In genomic region chr6:34695729-34696188, GRCh38 we compare ENCODE assay signal across 8 cellular contexts. TPM values are rescaled to one million over a fixed set of nuclear protein-coding genes. Genes with fewer than 3 reads are reported as not detected.
DNase-seq lines count a peak whose midpoint lies in the region; ATAC-seq and TF ChIP-seq lines count a peak whose summit lies in the region.

No MANE protein-coding gene starts in this region.

- no peaks in the 10 kb centered on the region for H3K36me3 Mint-ChIP-seq in activated naive CD4-positive, alpha-beta T cell treated with anti-CD3 and anti-CD28 coated beads for 36 hours (ENCODE audit: low read depth)

- CTCF ChIA-PET in activated naive CD4-positive, alpha-beta T cell treated with anti-CD3 and anti-CD28 coated beads for 36 hours (lab: Charles Lee) = interaction anchor here (0.8 kb wide), 1 partner anchor 21 kb away, joined by 3 read pairs; no protein-coding TSS in a partner anchor

- TF ChIP-seq CTCF in lower lobe of right lung (IDR thresholded peaks at IDR 0.05) (no peak), upper lobe of left lung (IDR thresholded peaks at IDR 0.05) (no peak)

- H3K4me1 ChIP-seq in lower lobe of right lung = peaks cover 38% of the 10 kb centered on the region
- peaks cover 34 to 46% (median 38%) of the 10 kb centered on the region in 4 donors for H3K4me1 ChIP-seq in upper lobe of left lung

- intact Hi-C loops in activated naive CD4-positive, alpha-beta T cell treated with anti-CD3 and anti-CD28 coated beads for 36 hours (cut with micrococcal nuclease) = loop anchor here (1.0 to 10.0 kb wide), 4 partner anchors 38 to 911 kb away; partner anchors contain the start of genes BLTP3A, LEMD2 and SNRPC
- intact Hi-C loops in lower lobe of right lung (cut with DNase I) = no loop called here

- H3K36me3 ChIP-seq in lower lobe of right lung = no peaks in the 10 kb centered on the region
- no peaks in the 10 kb centered on the region for H3K36me3 ChIP-seq in upper lobe of left lung

- peak overlapping the region; percentile 100 for H3K4me3 Mint-ChIP-seq in activated naive CD4-positive, alpha-beta T cell treated with anti-CD3 and anti-CD28 coated beads for 36 hours

- no peak for ATAC-seq in lower lobe of right lung
- ATAC-seq in upper lobe of left lung (ENCODE audit: low FRiP score in 2 of 2) = no peak
- no peak for ATAC-seq in HG02763 (IDR thresholded peaks at IDR 0.05; ENCODE audit: unreplicated experiment)

- peaks cover 52% of the 10 kb centered on the region for H3K4me1 Mint-ChIP-seq in activated naive CD4-positive, alpha-beta T cell treated with anti-CD3 and anti-CD28 coated beads for 36 hours (ENCODE audit: low read depth)

- DNase-seq in activated naive CD4-positive, alpha-beta T cell treated with anti-CD3 and anti-CD28 coated beads for 36 hours = no peak
- no peak for DNase-seq in activated naive CD4-positive, alpha-beta T cell treated with anti-CD3 and anti-CD28 coated beads, Interleukin-2, amount 50 U/mL, for 16 hours
- DNase-seq in astrocyte of the hippocampus (ENCODE audit: low read depth, low spot score) = peak; percentile 16
- DNase-seq in lower lobe of right lung = no peak
- DNase-seq in upper lobe of left lung = no peak
- DNase-seq in NCI-H2227 treated with DMSO at 0.1 percent for 48 hours (lab: John Stamatoyannopoulos, UW) = no peak
- DNase-seq in DMS79 (lab: John Stamatoyannopoulos, UW) = no peak

- no peak for TF ChIP-seq POLR2A in upper lobe of left lung (IDR thresholded peaks at IDR 0.05)

- whole genome bisulfite sequencing in upper lobe of left lung, 2 donors = 9 to 16% methylated on average over 5 of the region's 5 CpGs

- H3K4me3 ChIP-seq in lower lobe of right lung (peak overlapping the region; percentile 97), upper lobe of left lung (peak overlapping the region; percentile 62 to 96 (median 74))

- H3K27me3 ChIP-seq in lower lobe of right lung (ENCODE audit: low read depth) = no peaks in the 10 kb centered on the region
- no peaks in the 10 kb centered on the region for H3K27me3 ChIP-seq in upper lobe of left lung

- H3K9me3 Mint-ChIP-seq in activated naive CD4-positive, alpha-beta T cell treated with anti-CD3 and anti-CD28 coated beads for 36 hours = no peaks in the 10 kb centered on the region

- peak overlapping the region; percentile 70 for H3K27ac Mint-ChIP-seq in activated naive CD4-positive, alpha-beta T cell treated with anti-CD3 and anti-CD28 coated beads for 36 hours

- peak overlapping the region; percentile 96 for H3K27ac ChIP-seq in lower lobe of right lung
- peak overlapping the region; percentile 90 to 99 (median 94) for H3K27ac ChIP-seq in upper lobe of left lung

- H3K27me3 Mint-ChIP-seq in activated naive CD4-positive, alpha-beta T cell treated with anti-CD3 and anti-CD28 coated beads for 36 hours (ENCODE audit: low read depth) = no peaks in the 10 kb centered on the region

- H3K9me3 ChIP-seq in lower lobe of right lung (no peaks in the 10 kb centered on the region), upper lobe of left lung (no peaks in the 10 kb centered on the region)

- TF ChIP-seq EP300 in upper lobe of left lung (IDR thresholded peaks at IDR 0.05) = no peak

RNA-seq across cellular contexts. Expression of gene ILRUN, which starts 0.8 kb away (rescaled TPM):
- 10 to 100 TPM; 51.4 to 53.3 TPM for total RNA-seq in activated naive CD4-positive, alpha-beta T cell treated with anti-CD3 and anti-CD28 coated beads for 36 hours
- total RNA-seq in lower lobe of right lung = 90.3 TPM
- total RNA-seq in upper lobe of left lung = 100 to 1,000 TPM in 2 of 6 donors, 10 to 100 TPM in 4; 50.3 to 111 (median 93.6) TPM
